ENCODE assay signal across 1 cellular context in the genomic region with DNA sequence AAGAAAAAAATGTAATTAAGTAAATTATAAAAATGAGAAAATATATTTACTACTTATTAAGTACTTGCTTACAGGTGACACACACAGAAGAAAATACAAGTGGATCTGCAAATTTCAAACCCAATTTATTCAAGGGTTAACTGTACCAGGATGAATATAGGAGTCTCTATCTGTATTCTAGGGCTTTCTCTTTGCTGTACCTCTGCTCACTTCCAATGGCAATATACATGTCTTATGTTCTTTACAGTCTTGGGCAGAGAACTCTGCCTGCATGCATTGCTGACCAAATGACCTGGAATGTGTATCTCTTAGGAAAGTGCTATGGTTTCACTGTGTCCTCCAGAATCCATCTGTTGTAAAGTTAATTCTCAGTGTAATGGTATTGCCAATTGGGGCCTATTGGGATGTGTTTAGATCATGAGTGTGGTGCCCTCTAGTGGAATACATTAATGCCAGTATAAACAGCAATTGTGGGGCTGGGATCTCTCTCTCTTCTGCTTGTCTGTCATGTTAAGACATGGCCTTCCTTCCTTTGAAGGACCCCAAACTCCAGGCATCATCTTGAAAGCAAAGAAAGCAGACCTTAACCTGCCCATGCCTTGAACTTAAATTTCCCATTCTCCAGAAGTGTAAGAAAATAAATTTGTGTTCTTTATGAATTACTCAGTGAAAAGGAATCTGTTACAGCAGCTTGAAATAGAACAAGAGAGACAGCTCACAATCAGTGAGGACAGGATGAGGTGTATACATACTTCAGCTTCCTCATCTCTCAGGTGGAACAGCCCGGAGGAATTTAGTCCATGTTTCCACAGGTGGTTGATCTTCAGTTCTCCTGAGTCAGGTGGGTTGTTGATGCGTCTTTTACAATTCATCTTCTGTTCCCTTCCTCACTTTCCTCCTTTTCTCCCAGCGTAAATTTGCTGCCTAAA.
TF ChIP-seq lines count a peak whose summit lies in the region.

No MANE protein-coding gene starts in this region.

TF ChIP-seq in IMR-90, 13 proteins besides CTCF, POLR2A, EP300 and RAD21:
- peak; percentile 35; the same call in 1 of the 2 replicates for TF ChIP-seq SMC3 (IDR thresholded peaks at IDR 0.05; ENCODE audit: low read depth, low read length)
